Comparison of ENCODE assay signal across 18 cellular contexts in genomic region chr4:158715787-158716186, GRCh38. TPM values are rescaled to one million over a fixed set of nuclear protein-coding genes. Genes with fewer than 3 reads are reported as not detected.
DNase-seq lines count a peak whose midpoint lies in the region; ATAC-seq, FAIRE-seq and TF ChIP-seq lines count a peak whose summit lies in the region.
"Had no signal": no experiment of that assay in that cellular context is flagged by ENCODE, and none has a peak within 500 bp of the region (broad histone marks: within the 10 kb centered on the region; RNA-seq: fewer than 3 reads in every experiment).

No MANE protein-coding gene starts in this region.

- peak overlapping the region; percentile 42 for H3K27ac Mint-ChIP-seq in activated T-cell treated with anti-CD3 and anti-CD28 coated beads, Interleukin-2, amount 50 U/mL, for 24 hours
- H3K27ac Mint-ChIP-seq in CD14-positive monocyte: peak overlapping the region in 4 of 7 donors; percentile 35 to 65 (median 53)
- H3K27ac Mint-ChIP-seq: B cell; CD4-positive, alpha-beta T cell; HFFc6; IgD-negative memory B cell had no signal

- no peak for TF ChIP-seq CTCF in CD14-positive monocyte (IDR thresholded peaks at IDR 0.05)

- no peaks in the 10 kb centered on the region for H3K27me3 Mint-ChIP-seq in activated T-cell treated with anti-CD3 and anti-CD28 coated beads, Interleukin-2, amount 50 U/mL, for 24 hours
- no peaks in the 10 kb centered on the region for H3K27me3 Mint-ChIP-seq in CD14-positive monocyte (ENCODE audit: low read depth in 3 of 3)
- H3K27me3 Mint-ChIP-seq: B cell; CD4-positive, alpha-beta T cell; IgD-negative memory B cell had no signal

- intact Hi-C loops in CD14-positive monocyte (cut with micrococcal nuclease): loop anchor here in 1 of 2 donors (5.0 kb wide), 1 partner anchor 43 kb away; the partner anchor contains the start of genes C4orf46 and ETFDH
- intact Hi-C loops in left colon (cut with DNase I, micrococcal nuclease): no loop called here

- H3K4me1 Mint-ChIP-seq in activated T-cell treated with anti-CD3 and anti-CD28 coated beads, Interleukin-2, amount 50 U/mL, for 24 hours (ENCODE audit: low read depth): peaks cover 22% of the 10 kb centered on the region
- H3K4me1 Mint-ChIP-seq in CD14-positive monocyte: peaks cover 11% of the 10 kb centered on the region
- H3K4me1 Mint-ChIP-seq: B cell had no signal

- FAIRE-seq in GM19239 (lab: Jason Lieb, UNC): peak; percentile 4
- FAIRE-seq: D721Med, GM12892, HepG2 had no signal

- ATAC-seq in left colon: peak; percentile 26
- ATAC-seq in HG02840 (IDR thresholded peaks at IDR 0.05; ENCODE audit: low FRiP score, unreplicated experiment): no peak
- ATAC-seq: HCT116, HepG2 had no signal

- peaks cover 96% of the 10 kb centered on the region for H3K36me3 Mint-ChIP-seq in activated T-cell treated with anti-CD3 and anti-CD28 coated beads, Interleukin-2, amount 50 U/mL, for 24 hours (ENCODE audit: low read depth)
- H3K36me3 Mint-ChIP-seq in CD14-positive monocyte: peaks cover 76 to 87% of the 10 kb centered on the region in 2 donors

- no peak overlapping the region for H3K4me3 Mint-ChIP-seq in activated T-cell treated with anti-CD3 and anti-CD28 coated beads, Interleukin-2, amount 50 U/mL, for 24 hours
- H3K4me3 Mint-ChIP-seq in CD14-positive monocyte: no peak overlapping the region
- H3K4me3 Mint-ChIP-seq: B cell; CD4-positive, alpha-beta T cell; HFFc6; IgD-negative memory B cell had no signal

- DNase-seq in activated T-cell treated with anti-CD3 and anti-CD28 coated beads, Interleukin-2, amount 50 U/mL, for 24 hours: no peak
- no peak for DNase-seq in activated T-cell treated with anti-CD3 and anti-CD28 coated beads for 4 hours
- no peak for DNase-seq in CD14-positive monocyte (ENCODE audit: low spot score)
- no peak for DNase-seq in GM19239 (ENCODE audit: insufficient read length, low spot score)
- DNase-seq in left colon: no peak
- no peak for DNase-seq in activated gamma-delta T cell treated with Interleukin-2 at 50 U/mL for 16 hours
- DNase-seq: Caco-2; CD4-positive, alpha-beta T cell; GOT3; H7; HFFc6 had no signal

- H3K9me3 Mint-ChIP-seq in activated T-cell treated with anti-CD3 and anti-CD28 coated beads, Interleukin-2, amount 50 U/mL, for 24 hours: no peaks in the 10 kb centered on the region
- no peaks in the 10 kb centered on the region for H3K9me3 Mint-ChIP-seq in CD14-positive monocyte
- H3K9me3 Mint-ChIP-seq: CD4-positive, alpha-beta T cell; HFFc6; IgD-negative memory B cell had no signal

RNA-seq across cellular contexts. Expression of gene PPID, which starts 7.4 kb away (rescaled TPM):
- polyA plus RNA-seq in CD14-positive monocyte: 10 to 100 TPM; 18.1 to 30.5 TPM
- total RNA-seq in left colon: 10 to 100 TPM; 16.4 to 19.7 TPM

RNA-seq across cellular contexts. Expression of gene ETFDH, which starts 43.7 kb away (rescaled TPM):
- polyA plus RNA-seq in CD14-positive monocyte: 10 to 100 TPM; 11.9 to 16.8 TPM
- total RNA-seq in left colon: 10 to 100 TPM; 62.8 to 74.1 TPM

RNA-seq across cellular contexts. Expression of gene C4orf46, which starts 44.1 kb away (rescaled TPM):
- polyA plus RNA-seq in CD14-positive monocyte: 1 to 10 TPM; 5.4 to 7.6 TPM
- 1 to 10 TPM; 2.4 to 2.8 TPM for total RNA-seq in left colon

RNA-seq across cellular contexts. Expression of gene FNIP2, which starts 53.0 kb away (rescaled TPM):
- polyA plus RNA-seq in CD14-positive monocyte: 1 to 10 TPM; 3.5 to 5.7 TPM
- 10 to 100 TPM; 69.0 TPM for total RNA-seq in left colon
